Comparison of ENCODE assay signal across 2 cellular contexts in the genomic region with DNA sequence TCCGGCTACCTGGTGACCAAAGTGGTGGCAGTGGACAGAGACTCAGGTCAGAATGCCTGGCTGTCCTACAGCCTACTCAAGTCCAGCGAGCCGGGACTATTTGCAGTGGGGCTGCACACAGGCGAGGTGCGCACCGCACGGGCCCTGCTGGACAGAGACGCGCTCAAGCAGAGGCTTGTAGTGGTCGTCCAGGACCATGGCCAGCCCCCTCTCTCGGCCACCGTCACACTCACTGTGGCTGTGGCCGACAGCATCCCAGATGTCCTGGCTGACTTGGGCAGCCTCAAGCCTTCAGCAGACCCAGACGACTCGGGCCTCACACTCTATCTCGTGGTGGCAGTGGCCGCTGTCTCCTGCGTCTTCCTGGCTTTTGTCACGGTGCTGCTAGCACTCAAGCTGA.
TF ChIP-seq lines count a peak whose summit lies in the region.

No MANE protein-coding gene starts in this region.

TF ChIP-seq in GM23338, 12 proteins besides CTCF, POLR2A, EP300 and RAD21:
- TF ChIP-seq, protein P1, sequence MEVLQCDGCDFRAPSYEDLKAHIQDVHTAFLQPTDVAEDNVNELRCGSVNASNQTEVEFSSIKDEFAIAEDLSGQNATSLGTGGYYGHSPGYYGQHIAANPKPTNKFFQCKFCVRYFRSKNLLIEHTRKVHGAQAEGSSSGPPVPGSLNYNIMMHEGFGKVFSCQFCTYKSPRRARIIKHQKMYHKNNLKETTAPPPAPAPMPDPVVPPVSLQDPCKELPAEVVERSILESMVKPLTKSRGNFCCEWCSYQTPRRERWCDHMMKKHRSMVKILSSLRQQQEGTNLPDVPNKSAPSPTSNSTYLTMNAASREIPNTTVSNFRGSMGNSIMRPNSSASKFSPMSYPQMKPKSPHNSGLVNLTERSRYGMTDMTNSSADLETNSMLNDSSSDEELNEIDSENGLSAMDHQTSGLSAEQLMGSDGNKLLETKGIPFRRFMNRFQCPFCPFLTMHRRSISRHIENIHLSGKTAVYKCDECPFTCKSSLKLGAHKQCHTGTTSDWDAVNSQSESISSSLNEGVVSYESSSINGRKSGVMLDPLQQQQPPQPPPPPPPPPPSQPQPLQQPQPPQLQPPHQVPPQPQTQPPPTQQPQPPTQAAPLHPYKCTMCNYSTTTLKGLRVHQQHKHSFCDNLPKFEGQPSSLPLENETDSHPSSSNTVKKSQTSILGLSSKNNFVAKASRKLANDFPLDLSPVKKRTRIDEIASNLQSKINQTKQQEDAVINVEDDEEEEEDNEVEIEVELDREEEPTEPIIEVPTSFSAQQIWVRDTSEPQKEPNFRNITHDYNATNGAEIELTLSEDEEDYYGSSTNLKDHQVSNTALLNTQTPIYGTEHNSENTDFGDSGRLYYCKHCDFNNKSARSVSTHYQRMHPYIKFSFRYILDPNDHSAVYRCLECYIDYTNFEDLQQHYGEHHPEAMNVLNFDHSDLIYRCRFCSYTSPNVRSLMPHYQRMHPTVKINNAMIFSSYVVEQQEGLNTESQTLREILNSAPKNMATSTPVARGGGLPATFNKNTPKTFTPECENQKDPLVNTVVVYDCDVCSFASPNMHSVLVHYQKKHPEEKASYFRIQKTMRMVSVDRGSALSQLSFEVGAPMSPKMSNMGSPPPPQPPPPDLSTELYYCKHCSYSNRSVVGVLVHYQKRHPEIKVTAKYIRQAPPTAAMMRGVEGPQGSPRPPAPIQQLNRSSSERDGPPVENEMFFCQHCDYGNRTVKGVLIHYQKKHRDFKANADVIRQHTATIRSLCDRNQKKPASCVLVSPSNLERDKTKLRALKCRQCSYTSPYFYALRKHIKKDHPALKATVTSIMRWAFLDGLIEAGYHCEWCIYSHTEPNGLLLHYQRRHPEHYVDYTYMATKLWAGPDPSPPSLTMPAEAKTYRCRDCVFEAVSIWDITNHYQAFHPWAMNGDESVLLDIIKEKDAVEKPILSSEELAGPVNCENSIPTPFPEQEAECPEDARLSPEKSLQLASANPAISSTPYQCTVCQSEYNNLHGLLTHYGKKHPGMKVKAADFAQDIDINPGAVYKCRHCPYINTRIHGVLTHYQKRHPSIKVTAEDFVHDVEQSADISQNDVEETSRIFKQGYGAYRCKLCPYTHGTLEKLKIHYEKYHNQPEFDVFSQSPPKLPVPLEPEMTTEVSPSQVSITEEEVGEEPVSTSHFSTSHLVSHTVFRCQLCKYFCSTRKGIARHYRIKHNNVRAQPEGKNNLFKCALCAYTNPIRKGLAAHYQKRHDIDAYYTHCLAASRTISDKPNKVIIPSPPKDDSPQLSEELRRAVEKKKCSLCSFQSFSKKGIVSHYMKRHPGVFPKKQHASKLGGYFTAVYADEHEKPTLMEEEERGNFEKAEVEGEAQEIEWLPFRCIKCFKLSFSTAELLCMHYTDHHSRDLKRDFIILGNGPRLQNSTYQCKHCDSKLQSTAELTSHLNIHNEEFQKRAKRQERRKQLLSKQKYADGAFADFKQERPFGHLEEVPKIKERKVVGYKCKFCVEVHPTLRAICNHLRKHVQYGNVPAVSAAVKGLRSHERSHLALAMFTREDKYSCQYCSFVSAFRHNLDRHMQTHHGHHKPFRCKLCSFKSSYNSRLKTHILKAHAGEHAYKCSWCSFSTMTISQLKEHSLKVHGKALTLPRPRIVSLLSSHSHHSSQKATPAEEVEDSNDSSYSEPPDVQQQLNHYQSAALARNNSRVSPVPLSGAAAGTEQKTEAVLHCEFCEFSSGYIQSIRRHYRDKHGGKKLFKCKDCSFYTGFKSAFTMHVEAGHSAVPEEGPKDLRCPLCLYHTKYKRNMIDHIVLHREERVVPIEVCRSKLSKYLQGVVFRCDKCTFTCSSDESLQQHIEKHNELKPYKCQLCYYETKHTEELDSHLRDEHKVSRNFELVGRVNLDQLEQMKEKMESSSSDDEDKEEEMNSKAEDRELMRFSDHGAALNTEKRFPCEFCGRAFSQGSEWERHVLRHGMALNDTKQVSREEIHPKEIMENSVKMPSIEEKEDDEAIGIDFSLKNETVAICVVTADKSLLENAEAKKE (CRISPR knock-in tag; IDR thresholded peaks at IDR 0.05) = no peak
- TF ChIP-seq EZH2phosphoT487 (IDR thresholded peaks at IDR 0.05; ENCODE audit: unreplicated experiment) = no peak
- peak; percentile 49 for TF ChIP-seq REST (IDR thresholded peaks at IDR 0.05; ENCODE audit: unreplicated experiment)

TF ChIP-seq in K562, 482 proteins besides CTCF, POLR2A, EP300 and RAD21:
- TF ChIP-seq RREB1 (CRISPR knock-in tag; IDR thresholded peaks at IDR 0.05) = 0 out of 2 replicates have a peak, but pooled peaks have one; percentile 37
- TF ChIP-seq ZNF655 (CRISPR knock-in tag; IDR thresholded peaks at IDR 0.05) = no peak
- 0 out of 2 replicates have a peak, but pooled peaks have one; percentile 44 for TF ChIP-seq REST (CRISPR knock-in tag; IDR thresholded peaks at IDR 0.05; ENCODE audit: low read depth)
- no peak for TF ChIP-seq NFE2L1 (tag; IDR thresholded peaks at IDR 0.05; ENCODE audit: borderline replicate concordance, low read depth)
